Comparison of ENCODE assay signal across 27 cellular contexts in the genomic region with DNA sequence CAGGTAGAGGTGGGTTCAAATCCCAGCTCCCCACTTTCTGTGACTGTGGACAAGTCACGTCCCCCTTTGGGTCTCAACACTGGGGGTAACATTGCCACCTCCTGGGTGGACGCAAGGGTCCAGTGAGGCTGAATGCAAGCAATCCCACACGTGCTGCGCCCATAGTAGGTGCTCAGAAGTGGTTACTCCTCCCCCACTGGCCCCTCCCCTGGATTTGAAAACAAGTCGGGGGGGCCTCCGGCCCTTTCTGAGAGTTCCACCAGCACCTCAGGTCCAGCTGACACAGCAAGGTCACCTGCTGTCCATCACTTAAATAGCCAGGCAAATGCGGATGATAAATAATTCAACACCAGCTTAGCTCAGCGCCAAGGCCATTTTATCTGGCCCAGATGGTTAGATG. TPM values are rescaled to one million over a fixed set of nuclear protein-coding genes. Genes with fewer than 3 reads are reported as not detected.
DNase-seq lines count a peak whose midpoint lies in the region; ATAC-seq and TF ChIP-seq lines count a peak whose summit lies in the region.
"Had no signal": no experiment of that assay in that cellular context is flagged by ENCODE, and none has a peak within 500 bp of the region (broad histone marks: within the 10 kb centered on the region; RNA-seq: fewer than 3 reads in every experiment).

No MANE protein-coding gene starts in this region.

- H3K4me1 ChIP-seq in RWPE2 (ENCODE audit: insufficient read depth, poor library complexity, severe bottlenecking) (no peaks in the 10 kb centered on the region), gastrocnemius medialis (peaks cover 12 to 21% of the 10 kb centered on the region in 2 donors), heart left ventricle (no peaks in the 10 kb centered on the region), right cardiac atrium (ENCODE audit: control insufficient read depth, insufficient read depth, low read length) (no peaks in the 10 kb centered on the region), osteoblast (ENCODE audit: insufficient read depth, low read length) (no peaks in the 10 kb centered on the region)
- H3K4me1 ChIP-seq: BE2C, BLaER1 had no signal

- H3K27me3 ChIP-seq in RWPE2 (ENCODE audit: insufficient read depth, poor library complexity, severe bottlenecking) (peaks cover 3% of the 10 kb centered on the region), WERI-Rb-1 (ENCODE audit: insufficient read depth, low read depth, severe bottlenecking) (no peaks in the 10 kb centered on the region), gastrocnemius medialis (no peaks in the 10 kb centered on the region), heart left ventricle (no peaks in the 10 kb centered on the region), right cardiac atrium (ENCODE audit: control insufficient read depth, insufficient read depth) (no peaks in the 10 kb centered on the region), osteoblast (ENCODE audit: insufficient read depth, low read length) (peaks cover 33% of the 10 kb centered on the region)
- H3K27me3 ChIP-seq: BE2C, BLaER1 had no signal

- DNase-seq in RWPE2 (ENCODE audit: low spot score) (peak; percentile 73), WERI-Rb-1 (peak; percentile 16), left kidney (ENCODE audit: low read depth, low spot score) (peak; percentile 29), gastrocnemius medialis (no peak), chondrocyte (ENCODE audit: low spot score) (no peak), heart left ventricle (no peak), right cardiac atrium (no peak), osteoblast (ENCODE audit: insufficient read length, low spot score, missing footprints) (no peak)
- DNase-seq: 8988T; ACHN; BE2C; C1 segment of cervical spinal cord; CD4-positive, alpha-beta memory T cell; CD4-positive, CD25-positive, alpha-beta regulatory T cell; CD8-positive, alpha-beta memory T cell; COR-L47; DMS 273 treated with DMSO at 0.1 percent for 48 hours; DMS153; DMS53; DMS79; DND-41; EL; GDM1 had no signal

- H3K36me3 ChIP-seq in RWPE2 (ENCODE audit: low read depth) (no peaks in the 10 kb centered on the region), WERI-Rb-1 (no peaks in the 10 kb centered on the region), gastrocnemius medialis (no peaks in the 10 kb centered on the region), heart left ventricle (peaks cover 0 to 60% (median 3%) of the 10 kb centered on the region in 9 donors), osteoblast (ENCODE audit: insufficient read depth, low read length) (no peaks in the 10 kb centered on the region)
- H3K36me3 ChIP-seq: BE2C, BLaER1 had no signal

- ATAC-seq in RWPE2 (ENCODE audit: low read depth): no peak
- ATAC-seq in gastrocnemius medialis: no peak
- ATAC-seq in heart left ventricle: no peak
- ATAC-seq in right cardiac atrium: no peak
- ATAC-seq: GM12878 had no signal

- peaks cover 44% of the 10 kb centered on the region for H3K36me3 Mint-ChIP-seq in chondrocyte (ENCODE audit: low read depth)
- H3K36me3 Mint-ChIP-seq: CD14-positive monocyte; CD4-positive, alpha-beta memory T cell; CD4-positive, CD25-positive, alpha-beta regulatory T cell had no signal

- H3K4me1 Mint-ChIP-seq in chondrocyte (ENCODE audit: low read depth): peaks cover 8% of the 10 kb centered on the region
- H3K4me1 Mint-ChIP-seq: CD14-positive monocyte; CD4-positive, alpha-beta memory T cell had no signal

- H3K4me2 ChIP-seq in osteoblast (ENCODE audit: insufficient read depth, low read length): no peak overlapping the region
- H3K4me2 ChIP-seq: BLaER1 had no signal

- TF ChIP-seq CTCF in RWPE2 (IDR thresholded peaks at IDR 0.05; ENCODE audit: poor library complexity, severe bottlenecking) (no peak), WERI-Rb-1 (IDR thresholded peaks at IDR 0.05; ENCODE audit: low read depth, low read length) (no peak), gastrocnemius medialis (IDR thresholded peaks at IDR 0.05 in 4 of 5, conservative IDR thresholded peaks at IDR 0.05 in 1 of 5) (no peak), chondrocyte (IDR thresholded peaks at IDR 0.05) (no peak), heart left ventricle (IDR thresholded peaks at IDR 0.05) (no peak), osteoblast (IDR thresholded peaks at IDR 0.05; ENCODE audit: extremely low read depth, low read depth, low read length) (no peak)

- no peak overlapping the region for H3K27ac Mint-ChIP-seq in chondrocyte (ENCODE audit: unreplicated experiment)
- H3K27ac Mint-ChIP-seq: CD14-positive monocyte; CD4-positive, alpha-beta memory T cell; CD4-positive, CD25-positive, alpha-beta regulatory T cell; CD8-positive, alpha-beta memory T cell had no signal

- H3K27ac ChIP-seq in RWPE2 (ENCODE audit: poor library complexity, severe bottlenecking): no peak overlapping the region
- H3K27ac ChIP-seq in WERI-Rb-1: no peak overlapping the region
- peak overlapping the region in 3 of 4 donors; percentile 18 to 89 (median 52) for H3K27ac ChIP-seq in gastrocnemius medialis
- no peak overlapping the region for H3K27ac ChIP-seq in heart left ventricle
- H3K27ac ChIP-seq in right cardiac atrium (ENCODE audit: low read length): no peak overlapping the region
- no peak overlapping the region for H3K27ac ChIP-seq in osteoblast (ENCODE audit: low read depth, low read length)
- H3K27ac ChIP-seq: BLaER1 had no signal

- no peak overlapping the region for H3K4me3 Mint-ChIP-seq in chondrocyte (ENCODE audit: unreplicated experiment)
- H3K4me3 Mint-ChIP-seq: CD14-positive monocyte; CD4-positive, alpha-beta memory T cell; CD4-positive, CD25-positive, alpha-beta regulatory T cell; CD8-positive, alpha-beta memory T cell had no signal

- in situ Hi-C loops in gastrocnemius medialis (cut with MboI; ENCODE audit: low sequenced_read_pairs in 4 of 4): no loop called here

- H2AFZ ChIP-seq in osteoblast (ENCODE audit: low read length): no peak overlapping the region

- H3K79me2 ChIP-seq in osteoblast (ENCODE audit: insufficient read depth, low read length): no peaks in the 10 kb centered on the region

- H3K4me3 ChIP-seq in RWPE2 (ENCODE audit: severe bottlenecking): no peak overlapping the region
- H3K4me3 ChIP-seq in WERI-Rb-1 (ENCODE audit: low read depth, low read length): no peak overlapping the region
- H3K4me3 ChIP-seq in gastrocnemius medialis: no peak overlapping the region
- H3K4me3 ChIP-seq in heart left ventricle: no peak overlapping the region
- H3K4me3 ChIP-seq in right cardiac atrium (ENCODE audit: low read length): no peak overlapping the region
- H3K4me3 ChIP-seq in osteoblast (ENCODE audit: insufficient read depth, low read length): no peak overlapping the region
- H3K4me3 ChIP-seq: BLaER1, GM12878 had no signal

- H3K9me3 ChIP-seq in RWPE2 (ENCODE audit: severe bottlenecking) (no peaks in the 10 kb centered on the region), WERI-Rb-1 (ENCODE audit: severe bottlenecking) (no peaks in the 10 kb centered on the region), gastrocnemius medialis (no peaks in the 10 kb centered on the region), heart left ventricle (no peaks in the 10 kb centered on the region), right cardiac atrium (ENCODE audit: control insufficient read depth, low read length) (no peaks in the 10 kb centered on the region), osteoblast (ENCODE audit: low read depth, low read length) (no peaks in the 10 kb centered on the region)
- H3K9me3 ChIP-seq: BE2C, BLaER1 had no signal

- WGBS in heart left ventricle, 4 donors: 83 to 89% (median 86%) methylated on average over 7 to 8 of the region's 8 CpGs
- 86% methylated on average over 8 of the region's 8 CpGs for WGBS in right cardiac atrium

- TF ChIP-seq POLR2A in gastrocnemius medialis (IDR thresholded peaks at IDR 0.05): no peak
- no peak for TF ChIP-seq POLR2A in heart left ventricle (IDR thresholded peaks at IDR 0.05)

- peaks cover 7% of the 10 kb centered on the region for H4K20me1 ChIP-seq in osteoblast (ENCODE audit: insufficient read depth, low read length)
- H4K20me1 ChIP-seq: BLaER1 had no signal

- no peaks in the 10 kb centered on the region for H3K9me3 Mint-ChIP-seq in chondrocyte (ENCODE audit: low read depth)
- H3K9me3 Mint-ChIP-seq: CD4-positive, CD25-positive, alpha-beta regulatory T cell; CD8-positive, alpha-beta memory T cell had no signal

- H3K27me3 Mint-ChIP-seq in chondrocyte (ENCODE audit: low read depth): no peaks in the 10 kb centered on the region

- intact Hi-C loops in gastrocnemius medialis (cut with DNase I; ENCODE audit: low total_unique reads) (no loop called here), heart left ventricle (cut with DNase I) (no loop called here), right cardiac atrium (cut with DNase I) (no loop called here)

RNA-seq across cellular contexts. Expression of a gene that starts 34.4 kb away (rescaled TPM):
- total RNA-seq in gastrocnemius medialis: 10 to 100 TPM in 2 of 4 donors, 1 to 10 TPM in 2; 6.6 to 34.7 (median 9.4) TPM
- total RNA-seq in chondrocyte: 1.2 to 17.8 TPM (median 1.3 TPM) in 3 replicates
- 1 to 10 TPM in 7 of 9 donors, under 1 TPM in 2; 0.72 to 4.9 (median 1.3) TPM for total RNA-seq in heart left ventricle
- 1 to 10 TPM in 1 of 2 donors, under 1 TPM in 1; 0.84 to 1.9 TPM for polyA plus RNA-seq in heart left ventricle
- 1 to 10 TPM in 2 of 4 donors, under 1 TPM in 2; 0.35 to 1.6 (median 0.79) TPM for total RNA-seq in right cardiac atrium
- polyA plus RNA-seq in right cardiac atrium: 0.66 TPM
- under 0.01 TPM in 2 replicates for total RNA-seq in osteoblast
- total RNA-seq: A673; CD4-positive, alpha-beta memory T cell; CD4-positive, CD25-positive, alpha-beta regulatory T cell had no signal
- polyA plus RNA-seq: CD14-positive monocyte; CD8-positive, alpha-beta memory T cell had no signal

RNA-seq across cellular contexts. Expression of a gene that starts 51.0 kb away (rescaled TPM):
- total RNA-seq in gastrocnemius medialis (10 to 100 TPM in 2 of 4 donors, 1 to 10 TPM in 2; 4.5 to 13.1 (median 9.5) TPM), chondrocyte (88.7 to 165 TPM (median 91.5 TPM) in 3 replicates), heart left ventricle (10 to 100 TPM; 11.9 to 95.2 (median 22.0) TPM), right cardiac atrium (10 to 100 TPM; 51.7 to 98.4 (median 66.3) TPM), osteoblast (33.6 and 89.8 TPM in 2 replicates)
- polyA plus RNA-seq in heart left ventricle (1 to 10 TPM; 5.3 to 7.3 TPM), right cardiac atrium (19.9 TPM)
- total RNA-seq: A673; CD4-positive, alpha-beta memory T cell; CD4-positive, CD25-positive, alpha-beta regulatory T cell had no signal
- polyA plus RNA-seq: CD14-positive monocyte; CD4-positive, alpha-beta memory T cell; CD4-positive, CD25-positive, alpha-beta regulatory T cell; GM12878 had no signal

Comparison
In these comparisons a context has a peak if more than half of its experiments do, and no peak if none do; other contexts are left out.
1. DNase-seq: peak in RWPE2 (single experiment), WERI-Rb-1 (single experiment) and left kidney (single experiment); none in gastrocnemius medialis (0 of 2), chondrocyte (single experiment), heart left ventricle (0 of 5), right cardiac atrium (0 of 3) and osteoblast (single experiment).
2. H3K27ac ChIP-seq: peak in gastrocnemius medialis (3 of 4); none in RWPE2 (single experiment), WERI-Rb-1 (single experiment), heart left ventricle (0 of 12), right cardiac atrium (single experiment) and osteoblast (single experiment).